1 cellular context compared by ENCODE assay signal in genomic region chr19:39246951-39247669, GRCh38.
TF ChIP-seq lines count a peak whose summit lies in the region.

No MANE protein-coding gene starts in this region.

TF ChIP-seq in K562, 482 proteins besides CTCF, POLR2A, EP300 and RAD21:
- no peak for TF ChIP-seq PCBP1 (IDR thresholded peaks at IDR 0.05; ENCODE audit: low read depth, low read length, poor library complexity, severe bottlenecking)
- TF ChIP-seq E2F6 (IDR thresholded peaks at IDR 0.05; ENCODE audit: borderline replicate concordance in 1 of 2, extremely low read depth in 1 of 2, insufficient read depth in 1 of 2, insufficient read length in 1 of 2, low read depth in 1 of 2, low read length in 1 of 2, poor library complexity in 1 of 2, severe bottlenecking in 1 of 2), result peak in 1 of 2 experiments; percentile 39
- TF ChIP-seq NRF1 (conservative IDR thresholded peaks at IDR 0.05 in 1 of 2, IDR thresholded peaks at IDR 0.05 in 1 of 2), result 0 out of 4 replicates have a peak, but pooled peaks of 1 of the 2 experiments have one; percentile 15
